Comparison of ENCODE assay signal across 9 cellular contexts in genomic region chr13:111210488-111210887, GRCh38.
DNase-seq lines count a peak whose midpoint lies in the region; ATAC-seq, FAIRE-seq and TF ChIP-seq lines count a peak whose summit lies in the region.
"Had no signal": no experiment of that assay in that cellular context is flagged by ENCODE, and none has a peak within 500 bp of the region (broad histone marks: within the 10 kb centered on the region; RNA-seq: fewer than 3 reads in every experiment).

No MANE protein-coding gene starts in this region.

- H3K9me3 Mint-ChIP-seq in HFFc6: no peaks in the 10 kb centered on the region

- no peak overlapping the region for H3K27ac ChIP-seq in GM12878 (ENCODE audit: control insufficient read depth, insufficient read depth)
- no peak overlapping the region for H3K27ac ChIP-seq in WERI-Rb-1

- no peak for TF ChIP-seq POLR2A in GM12878 (IDR thresholded peaks at IDR 0.05; ENCODE audit: low read depth, low read length)

- TF ChIP-seq CTCF in HFFc6 (IDR thresholded peaks at IDR 0.05) (no peak), GM12878 (IDR thresholded peaks at IDR 0.05 in 2 of 3, conservative IDR thresholded peaks at IDR 0.05 in 1 of 3; ENCODE audit: control insufficient read depth in 2 of 3, extremely low read depth in 1 of 3, insufficient read depth in 1 of 3, low read depth in 3 of 3, low read length in 3 of 3) (no peak), WERI-Rb-1 (IDR thresholded peaks at IDR 0.05; ENCODE audit: low read depth, low read length) (no peak)

- peak overlapping the region; percentile 90 for H3K27ac Mint-ChIP-seq in HFFc6

- H3K4me3 ChIP-seq in GM12878 (no peak overlapping the region), WERI-Rb-1 (ENCODE audit: low read depth, low read length) (no peak overlapping the region)

- no peak for FAIRE-seq in GM12878 (lab: Jason Lieb, UNC)
- FAIRE-seq: endometrium had no signal

- H2AFZ ChIP-seq in GM12878 (ENCODE audit: control insufficient read depth, low read depth, low read length): no peak overlapping the region

- H3K4me3 Mint-ChIP-seq in HFFc6: peak overlapping the region; percentile 83

- peaks cover 11% of the 10 kb centered on the region; the same call in 1 of the 2 replicates for H4K20me1 ChIP-seq in GM12878 (ENCODE audit: control insufficient read depth, insufficient read depth)

- SMC1A ChIA-PET in GM12878 (lab: Charles Lee; ENCODE audit: uncharacterized antibody, unreplicated experiment): interaction anchor here (0.6 to 2.4 kb wide), 3 partner anchors 7 to 185 kb away, joined by 3 to 12 read pairs (median 7); no protein-coding TSS in a partner anchor

- no peak for TF ChIP-seq EP300 in GM12878 (IDR thresholded peaks at IDR 0.05; ENCODE audit: borderline replicate concordance in 1 of 2, control insufficient read depth in 1 of 2, low read depth in 2 of 2, low read length in 2 of 2)

- CTCF ChIA-PET in GM12878 (lab: Yijun Ruan, JAX): interaction anchor here (0.9 to 8.5 kb wide), 4 partner anchors 26 to 295 kb away, joined by 3 to 99 read pairs (median 4); no protein-coding TSS in a partner anchor

- intact Hi-C loops in GM12878 (cut with micrococcal nuclease; ENCODE audit: unreplicated experiment): no loop called here

- ATAC-seq in GM12878 (no peak), GM18502 (IDR thresholded peaks at IDR 0.05; ENCODE audit: poor library complexity, unreplicated experiment) (no peak)

- DNase-seq in HFFc6: peak; percentile 90
- no peak for DNase-seq in GM12878 (ENCODE audit: low read depth, low spot score)
- DNase-seq in iris pigment epithelial cell (ENCODE audit: low read depth): peak; percentile 92
- DNase-seq in stromal cell of bone marrow (ENCODE audit: low read depth): peak; percentile 74
- DNase-seq in cerebellar nuclear complex (lab: John Stamatoyannopoulos, UW): no peak
- DNase-seq in WERI-Rb-1: no peak
- DNase-seq in G401 (ENCODE audit: low spot score): no peak

- TF ChIP-seq RAD21 in GM12878 (IDR thresholded peaks at IDR 0.05; ENCODE audit: insufficient read depth, low read depth, low read length): no peak

- POLR2A ChIA-PET in GM12878 (lab: Charles Lee): interaction anchor here (0.5 kb wide), 1 partner anchor 834 kb away, joined by 3 read pairs; no protein-coding TSS in a partner anchor

- RAD21 ChIA-PET in GM12878 (lab: Charles Lee; ENCODE audit: unreplicated experiment): interaction anchor here (1.3 kb wide), 1 partner anchor 54 kb away, joined by 3 read pairs; no protein-coding TSS in a partner anchor

- WGBS in GM12878 (ENCODE audit: insufficient coverage, insufficient replicate concordance, low lambda C conversion rate, missing lambda C conversion rate): 91% methylated on average over 9 of the region's 9 CpGs

- TSS peak; percentile 29 for BruUV-seq in GM12878 (replicated peaks; lab: Mats Ljungman, UMichigan)

- no peak overlapping the region for H3K9ac ChIP-seq in GM12878 (ENCODE audit: control insufficient read depth, insufficient read depth, low read length)

- peaks cover 2% of the 10 kb centered on the region; the same call in 1 of the 2 replicates for H3K27me3 Mint-ChIP-seq in HFFc6 (ENCODE audit: insufficient read depth)

- H3K9me3 ChIP-seq in GM12878 (replicated peaks; ENCODE audit: control insufficient read depth, insufficient read depth, low read length): no peaks in the 10 kb centered on the region
- H3K9me3 ChIP-seq in WERI-Rb-1 (ENCODE audit: severe bottlenecking): no peaks in the 10 kb centered on the region

- peaks cover 59% of the 10 kb centered on the region for H3K79me2 ChIP-seq in GM12878 (ENCODE audit: control insufficient read depth, insufficient read depth, low read length)

- H3K36me3 ChIP-seq in GM12878 (ENCODE audit: control insufficient read depth in 2 of 2, insufficient read depth in 2 of 2, low read length in 1 of 2) (peaks cover 16 to 18% of the 10 kb centered on the region in 2 experiments), WERI-Rb-1 (peaks cover 14% of the 10 kb centered on the region)

- no peaks in the 10 kb centered on the region for H3K27me3 ChIP-seq in GM12878 (replicated peaks in 1 of 2; ENCODE audit: control insufficient read depth in 2 of 2, insufficient read depth in 2 of 2, low read length in 1 of 2)
- H3K27me3 ChIP-seq in WERI-Rb-1 (ENCODE audit: insufficient read depth, low read depth, severe bottlenecking): no peaks in the 10 kb centered on the region

- H3K4me1 Mint-ChIP-seq in HFFc6 (ENCODE audit: low read depth): peaks cover 47% of the 10 kb centered on the region

- in situ Hi-C loops in GM12878 (cut with MboI): loop anchor here (5.0 kb wide), 1 partner anchor 148 kb away; no protein-coding TSS in a partner anchor
- in situ Hi-C loops in G401 (cut with HindIII; ENCODE audit: low sequenced_read_pairs): no loop called here

- peaks cover 8% of the 10 kb centered on the region for H3K36me3 Mint-ChIP-seq in HFFc6 (ENCODE audit: low read depth)

- H3K4me2 ChIP-seq in GM12878 (ENCODE audit: control insufficient read depth, insufficient read depth): no peak overlapping the region

- H3K4me1 ChIP-seq in GM12878 (ENCODE audit: control insufficient read depth, insufficient read depth, low read length): peaks cover 7% of the 10 kb centered on the region

TF ChIP-seq in GM12878, 131 proteins besides CTCF, POLR2A, EP300 and RAD21:
- TF ChIP-seq POLR2AphosphoS2 (IDR thresholded peaks at IDR 0.05; ENCODE audit: low read depth, low read length) (no peak), SKIL (IDR thresholded peaks at IDR 0.05; ENCODE audit: low read depth, poor library complexity, severe bottlenecking) (no peak), ESRRA (IDR thresholded peaks at IDR 0.05; ENCODE audit: low read length) (no peak), GATAD2B (conservative IDR thresholded peaks at IDR 0.05; ENCODE audit: low read depth) (no peak), CBFB (IDR thresholded peaks at IDR 0.05; ENCODE audit: low read depth) (no peak)

Comparison
In these comparisons a context has a peak if more than half of its experiments do, and no peak if none do; other contexts are left out.
1. DNase-seq: peak in HFFc6 (single experiment), iris pigment epithelial cell (single experiment) and stromal cell of bone marrow (single experiment); none in GM12878 (single experiment), cerebellar nuclear complex (0 of 2), WERI-Rb-1 (single experiment) and G401 (single experiment).